Comparison of ENCODE assay signal across 19 cellular contexts in genomic region chr11:85431319-85431718, GRCh38.
"Had no signal": no experiment of that assay in that cellular context is flagged by ENCODE, and none has a peak within 500 bp of the region (broad histone marks: within the 10 kb centered on the region; RNA-seq: fewer than 3 reads in every experiment).

No MANE protein-coding gene starts in this region.

- ATAC-seq: activated CD4-positive, alpha-beta T cell treated with anti-CD3 and anti-CD28 coated beads for 36 hours; activated CD8-positive, alpha-beta memory T cell treated with anti-CD3 and anti-CD28 coated beads, Interleukin-2, amount 10 ng/mL, durations not matched to agents 7 days and 5 days; activated CD8-positive, alpha-beta T cell treated with anti-CD3 and anti-CD28 coated beads, Interleukin-2, amount 10 ng/mL, durations not matched to agents 7 days and 5 days; foreskin keratinocyte; naive thymus-derived CD8-positive, alpha-beta T cell; psoas muscle had no signal

- H3K4me1 ChIP-seq: esophagus muscularis mucosa, foreskin keratinocyte, parathyroid adenoma, psoas muscle, spleen, transverse colon had no signal

- H3K27ac ChIP-seq: esophagus muscularis mucosa, foreskin keratinocyte, parathyroid adenoma, psoas muscle, spleen, transverse colon had no signal

- DNase-seq: activated CD4-positive, alpha-beta T cell treated with anti-CD3 and anti-CD28 coated beads for 36 hours; activated CD4-positive, CD25-positive, alpha-beta regulatory T cell; activated CD8-positive, alpha-beta memory T cell treated with anti-CD3 and anti-CD28 coated beads, Interleukin-2, amount 10 ng/mL, durations not matched to agents 7 days and 5 days; activated CD8-positive, alpha-beta T cell treated with anti-CD3 and anti-CD28 coated beads, Interleukin-2, amount 10 ng/mL, durations not matched to agents 7 days and 5 days; activated naive CD4-positive, alpha-beta T cell treated with Interleukin-2 at 50 U/mL for 16 hours; activated T-cell treated with anti-CD3 and anti-CD28 coated beads, Interleukin-2, amount 50 U/mL, for 48 hours; dermis blood vessel endothelial cell; effector CD4-positive, alpha-beta T cell; foreskin keratinocyte; islet precursor cell; left cardiac atrium; naive thymus-derived CD8-positive, alpha-beta T cell; occipital lobe; stimulated activated naive CD4-positive, alpha-beta T cell treated with Interleukin-2 at 50 U/mL for 16 hours; transverse colon had no signal

- H3K27me3 ChIP-seq: esophagus muscularis mucosa, foreskin keratinocyte, spleen, transverse colon had no signal

- H3K4me3 ChIP-seq: esophagus muscularis mucosa, psoas muscle, spleen, transverse colon had no signal

- H3K36me3 ChIP-seq: spleen, transverse colon had no signal

- H3K9me3 ChIP-seq: transverse colon had no signal
